1 cellular context compared by ENCODE assay signal in genomic region chr9:107504585-107505455, GRCh38.
A peak's percentile ranks its signal among the peaks of the same experiment; 100 is the strongest.
TF ChIP-seq lines count a peak whose summit lies in the region.

No MANE protein-coding gene starts in this region.

TF ChIP-seq in HepG2, 621 proteins besides CTCF, POLR2A, EP300 and RAD21 (continued from another document):
- TF ChIP-seq NR2F6 (IDR thresholded peaks at IDR 0.05): no peak
- no peak for TF ChIP-seq NR2F6 (CRISPR knock-in tag; IDR thresholded peaks at IDR 0.05)
- TF ChIP-seq CREM (IDR thresholded peaks at IDR 0.05): peak; percentile 56
- TF ChIP-seq CREM (CRISPR knock-in tag; IDR thresholded peaks at IDR 0.05): no peak
- 0 out of 4 replicates have a peak, but pooled peaks of 1 of the 2 experiments have one; percentile 19 for TF ChIP-seq KLF16 (CRISPR knock-in tag; IDR thresholded peaks at IDR 0.05)
- peak; percentile 99 for TF ChIP-seq FOSL2 (CRISPR knock-in tag; IDR thresholded peaks at IDR 0.05)
- TF ChIP-seq ZKSCAN8 (CRISPR knock-in tag; IDR thresholded peaks at IDR 0.05; ENCODE audit: borderline replicate concordance): no peak
- peak; percentile 83; the same call in 1 of the 2 replicates for TF ChIP-seq ZNF792 (CRISPR knock-in tag; IDR thresholded peaks at IDR 0.05)
- TF ChIP-seq FOXA3 (CRISPR knock-in tag; IDR thresholded peaks at IDR 0.05): peak; percentile 93
- peak in 1 of 2 experiments; percentile 74; a peak in 2 of 4 replicates for TF ChIP-seq ATF4 (CRISPR knock-in tag; IDR thresholded peaks at IDR 0.05)
- no peak for TF ChIP-seq TP53 (CRISPR knock-in tag; conservative IDR thresholded peaks at IDR 0.05)
- no peak for TF ChIP-seq ZFP37 (CRISPR knock-in tag; IDR thresholded peaks at IDR 0.05; ENCODE audit: borderline replicate concordance)
- TF ChIP-seq ZNF12 (CRISPR knock-in tag; IDR thresholded peaks at IDR 0.05): peak; percentile 96
- TF ChIP-seq ZNF205 (CRISPR knock-in tag; IDR thresholded peaks at IDR 0.05): no peak
- TF ChIP-seq RBAK (CRISPR knock-in tag; IDR thresholded peaks at IDR 0.05): peak; percentile 58; the same call in 1 of the 2 replicates
- peak; percentile 12; the same call in 1 of the 2 replicates for TF ChIP-seq SIX1 (CRISPR knock-in tag; IDR thresholded peaks at IDR 0.05; ENCODE audit: borderline replicate concordance)
- no peak for TF ChIP-seq AKAP8 (CRISPR knock-in tag; IDR thresholded peaks at IDR 0.05)
- TF ChIP-seq, protein P1, sequence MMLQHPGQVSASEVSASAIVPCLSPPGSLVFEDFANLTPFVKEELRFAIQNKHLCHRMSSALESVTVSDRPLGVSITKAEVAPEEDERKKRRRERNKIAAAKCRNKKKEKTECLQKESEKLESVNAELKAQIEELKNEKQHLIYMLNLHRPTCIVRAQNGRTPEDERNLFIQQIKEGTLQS (CRISPR knock-in tag; IDR thresholded peaks at IDR 0.05): peak; percentile 81
- peak; percentile 47; the same call in 1 of the 2 replicates for TF ChIP-seq ETV5 (CRISPR knock-in tag; IDR thresholded peaks at IDR 0.05; ENCODE audit: borderline replicate concordance)
- peak; percentile 43; the same call in 1 of the 2 replicates for TF ChIP-seq ARID3A (IDR thresholded peaks at IDR 0.05; ENCODE audit: low read depth, low read length)
- peak; percentile 45; the same call in 1 of the 2 replicates for TF ChIP-seq CREB1 (IDR thresholded peaks at IDR 0.05)
- peak; percentile 51; the same call in 1 of the 2 replicates for TF ChIP-seq CREB1 (CRISPR knock-in tag; IDR thresholded peaks at IDR 0.05)
- no peak for TF ChIP-seq CCAR2 (optimal IDR thresholded peaks at IDR 0.05; ENCODE audit: low read depth, low read length)
- peak; percentile 67; the same call in 1 of the 2 replicates for TF ChIP-seq SOX5 (CRISPR knock-in tag; IDR thresholded peaks at IDR 0.05; ENCODE audit: borderline replicate concordance)
- peak; percentile 61 for TF ChIP-seq SAP130 (CRISPR knock-in tag; IDR thresholded peaks at IDR 0.05; ENCODE audit: low read depth)
- peak; percentile 82 for TF ChIP-seq MIER2 (CRISPR knock-in tag; IDR thresholded peaks at IDR 0.05)
- peak; percentile 93 for TF ChIP-seq JUNB (CRISPR knock-in tag; IDR thresholded peaks at IDR 0.05; ENCODE audit: borderline replicate concordance)
- peak; percentile 49; the same call in 1 of the 2 replicates for TF ChIP-seq RXRB (CRISPR knock-in tag; IDR thresholded peaks at IDR 0.05; ENCODE audit: borderline replicate concordance)
- peak; percentile 89 for TF ChIP-seq JUND (CRISPR knock-in tag; IDR thresholded peaks at IDR 0.05)
- no peak for TF ChIP-seq LCORL (IDR thresholded peaks at IDR 0.05)
- TF ChIP-seq LCORL (CRISPR knock-in tag; IDR thresholded peaks at IDR 0.05): peak; percentile 39; the same call in 1 of the 2 replicates
- peak; percentile 97 for TF ChIP-seq FOSL1 (CRISPR knock-in tag; IDR thresholded peaks at IDR 0.05; ENCODE audit: borderline replicate concordance)
- 0 out of 2 replicates have a peak, but pooled peaks have one; percentile 20 for TF ChIP-seq NCOA2 (CRISPR knock-in tag; IDR thresholded peaks at IDR 0.05)
- TF ChIP-seq PRDM10 (CRISPR knock-in tag; IDR thresholded peaks at IDR 0.05; ENCODE audit: low read depth): no peak
- TF ChIP-seq, protein P2, sequence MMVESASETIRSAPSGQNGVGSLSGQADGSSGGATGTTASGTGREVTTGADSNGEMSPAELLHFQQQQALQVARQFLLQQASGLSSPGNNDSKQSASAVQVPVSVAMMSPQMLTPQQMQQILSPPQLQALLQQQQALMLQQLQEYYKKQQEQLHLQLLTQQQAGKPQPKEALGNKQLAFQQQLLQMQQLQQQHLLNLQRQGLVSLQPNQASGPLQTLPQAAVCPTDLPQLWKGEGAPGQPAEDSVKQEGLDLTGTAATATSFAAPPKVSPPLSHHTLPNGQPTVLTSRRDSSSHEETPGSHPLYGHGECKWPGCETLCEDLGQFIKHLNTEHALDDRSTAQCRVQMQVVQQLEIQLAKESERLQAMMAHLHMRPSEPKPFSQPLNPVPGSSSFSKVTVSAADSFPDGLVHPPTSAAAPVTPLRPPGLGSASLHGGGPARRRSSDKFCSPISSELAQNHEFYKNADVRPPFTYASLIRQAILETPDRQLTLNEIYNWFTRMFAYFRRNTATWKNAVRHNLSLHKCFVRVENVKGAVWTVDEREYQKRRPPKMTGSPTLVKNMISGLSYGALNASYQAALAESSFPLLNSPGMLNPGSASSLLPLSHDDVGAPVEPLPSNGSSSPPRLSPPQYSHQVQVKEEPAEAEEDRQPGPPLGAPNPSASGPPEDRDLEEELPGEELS (CRISPR knock-in tag; IDR thresholded peaks at IDR 0.05): peak; percentile 50; the same call in 1 of the 2 replicates
- TF ChIP-seq SOX13 (IDR thresholded peaks at IDR 0.05): peak; percentile 6; the same call in 1 of the 2 replicates
- TF ChIP-seq SOX13 (CRISPR knock-in tag; conservative IDR thresholded peaks at IDR 0.05 in 1 of 2, IDR thresholded peaks at IDR 0.05 in 1 of 2): peak in 1 of 2 experiments; percentile 73; a peak in 2 of 4 replicates
- peak; percentile 39; the same call in 1 of the 2 replicates for TF ChIP-seq NFE2L2 (IDR thresholded peaks at IDR 0.05; ENCODE audit: low read length)
- TF ChIP-seq SRY (CRISPR knock-in tag; IDR thresholded peaks at IDR 0.05): no peak
- 0 out of 2 replicates have a peak, but pooled peaks have one; percentile 29 for TF ChIP-seq ZNF670 (CRISPR knock-in tag; IDR thresholded peaks at IDR 0.05; ENCODE audit: borderline replicate concordance)
- TF ChIP-seq EHMT2 (IDR thresholded peaks at IDR 0.05; ENCODE audit: borderline replicate concordance, low read depth, low read length): 0 out of 2 replicates have a peak, but pooled peaks have one; percentile 26
- peak; percentile 63 for TF ChIP-seq RARA (CRISPR knock-in tag; IDR thresholded peaks at IDR 0.05)
- TF ChIP-seq, protein P3, sequence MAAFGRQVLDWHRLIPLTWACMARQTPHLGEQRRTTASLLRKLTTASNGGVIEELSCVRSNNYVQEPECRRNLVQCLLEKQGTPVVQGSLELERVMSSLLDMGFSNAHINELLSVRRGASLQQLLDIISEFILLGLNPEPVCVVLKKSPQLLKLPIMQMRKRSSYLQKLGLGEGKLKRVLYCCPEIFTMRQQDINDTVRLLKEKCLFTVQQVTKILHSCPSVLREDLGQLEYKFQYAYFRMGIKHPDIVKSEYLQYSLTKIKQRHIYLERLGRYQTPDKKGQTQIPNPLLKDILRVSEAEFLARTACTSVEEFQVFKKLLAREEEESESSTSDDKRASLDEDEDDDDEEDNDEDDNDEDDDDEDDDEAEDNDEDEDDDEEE (CRISPR knock-in tag; IDR thresholded peaks at IDR 0.05): no peak
- no peak for TF ChIP-seq ZNF724P (CRISPR knock-in tag; IDR thresholded peaks at IDR 0.05; ENCODE audit: borderline replicate concordance)
- no peak for TF ChIP-seq AGO1 (IDR thresholded peaks at IDR 0.05; ENCODE audit: low read depth, low read length, poor library complexity, severe bottlenecking)
- TF ChIP-seq ZBTB20 (CRISPR knock-in tag; IDR thresholded peaks at IDR 0.05; ENCODE audit: borderline replicate concordance, low read depth): 0 out of 2 replicates have a peak, but pooled peaks have one; percentile 9
- TF ChIP-seq, protein P4, sequence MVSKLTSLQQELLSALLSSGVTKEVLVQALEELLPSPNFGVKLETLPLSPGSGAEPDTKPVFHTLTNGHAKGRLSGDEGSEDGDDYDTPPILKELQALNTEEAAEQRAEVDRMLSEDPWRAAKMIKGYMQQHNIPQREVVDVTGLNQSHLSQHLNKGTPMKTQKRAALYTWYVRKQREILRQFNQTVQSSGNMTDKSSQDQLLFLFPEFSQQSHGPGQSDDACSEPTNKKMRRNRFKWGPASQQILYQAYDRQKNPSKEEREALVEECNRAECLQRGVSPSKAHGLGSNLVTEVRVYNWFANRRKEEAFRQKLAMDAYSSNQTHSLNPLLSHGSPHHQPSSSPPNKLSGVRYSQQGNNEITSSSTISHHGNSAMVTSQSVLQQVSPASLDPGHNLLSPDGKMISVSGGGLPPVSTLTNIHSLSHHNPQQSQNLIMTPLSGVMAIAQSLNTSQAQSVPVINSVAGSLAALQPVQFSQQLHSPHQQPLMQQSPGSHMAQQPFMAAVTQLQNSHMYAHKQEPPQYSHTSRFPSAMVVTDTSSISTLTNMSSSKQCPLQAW (CRISPR knock-in tag; IDR thresholded peaks at IDR 0.05): 0 out of 2 replicates have a peak, but pooled peaks have one; percentile 38
- TF ChIP-seq IRF2 (CRISPR knock-in tag; IDR thresholded peaks at IDR 0.05): peak; percentile 14; the same call in 1 of the 2 replicates
- peak; percentile 14; the same call in 1 of the 2 replicates for TF ChIP-seq ATF7 (IDR thresholded peaks at IDR 0.05)
- no peak for TF ChIP-seq ATF7 (CRISPR knock-in tag; IDR thresholded peaks at IDR 0.05)
- TF ChIP-seq GTF2F1 (IDR thresholded peaks at IDR 0.05; ENCODE audit: low read length): no peak
- TF ChIP-seq NFE2 (CRISPR knock-in tag; IDR thresholded peaks at IDR 0.05): 0 out of 2 replicates have a peak, but pooled peaks have one; percentile 29
- peak; percentile 84 for TF ChIP-seq FOXA1 (IDR thresholded peaks at IDR 0.05)
- TF ChIP-seq FOXA1 (CRISPR knock-in tag; IDR thresholded peaks at IDR 0.05): peak; percentile 95
